In the genomic region with DNA sequence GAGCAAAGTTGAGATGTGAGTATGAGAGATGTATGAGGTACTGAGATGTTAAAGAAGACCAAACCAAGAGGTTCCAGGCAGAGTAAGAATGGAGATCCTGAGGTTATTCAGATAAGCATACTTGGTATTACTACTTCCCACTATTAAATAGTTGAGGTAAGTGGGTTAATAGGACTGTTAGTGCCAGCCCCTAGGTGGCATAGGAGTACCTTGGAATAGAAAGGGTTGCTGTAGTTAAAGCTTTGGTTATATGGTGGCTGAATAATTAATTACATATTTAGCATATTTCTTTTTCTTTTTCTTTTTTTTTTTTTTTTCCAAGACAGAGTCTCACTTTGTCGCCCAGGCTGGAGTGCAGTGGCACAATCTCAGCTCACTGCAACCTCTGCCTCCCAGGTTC, we compare ENCODE assay signal across 14 cellular contexts.
A peak's percentile ranks its signal among the peaks of the same experiment; 100 is the strongest.
DNase-seq lines count a peak whose midpoint lies in the region; FAIRE-seq and TF ChIP-seq lines count a peak whose summit lies in the region.
"Had no signal": no experiment of that assay in that cellular context is flagged by ENCODE, and none has a peak within 500 bp of the region (broad histone marks: within the 10 kb centered on the region; RNA-seq: fewer than 3 reads in every experiment).

No MANE protein-coding gene starts in this region.

- no peak for FAIRE-seq in H54 (lab: Jason Lieb, UNC)
- FAIRE-seq: GM12878 had no signal

- no peaks in the 10 kb centered on the region for H3K27me3 ChIP-seq in colonic mucosa
- H3K27me3 ChIP-seq: neutrophil had no signal

- H2AFZ ChIP-seq in OCI-LY7 (ENCODE audit: low read length): no peak overlapping the region

- H4K20me1 ChIP-seq in OCI-LY7 (ENCODE audit: insufficient read depth, low read length): no peaks in the 10 kb centered on the region

- DNase-seq in A172 (ENCODE audit: low spot score): peak; percentile 57
- peak; percentile 5 for DNase-seq in H54 (ENCODE audit: insufficient read length, low spot score)
- DNase-seq in OCI-LY7 (ENCODE audit: low spot score): no peak
- peak; percentile 51 for DNase-seq in choroid plexus epithelial cell (ENCODE audit: low read depth)
- DNase-seq in SK-N-DZ (ENCODE audit: low spot score): no peak
- no peak for DNase-seq in mesenteric fat pad (ENCODE audit: low spot score)
- DNase-seq in colonic mucosa: no peak
- DNase-seq in GDM1 (lab: John Stamatoyannopoulos, UW): no peak
- DNase-seq: activated CD8-positive, alpha-beta memory T cell treated with anti-CD3 and anti-CD28 coated beads, Interleukin-2, amount 50 U/mL, for 48 hours; aorta; CD4-positive, alpha-beta T cell; kidney glomerular epithelial cell had no signal

- no peak overlapping the region for H3K27ac ChIP-seq in OCI-LY7 (ENCODE audit: low read depth, low read length, poor library complexity, severe bottlenecking)
- H3K27ac ChIP-seq in colonic mucosa: no peak overlapping the region
- H3K27ac ChIP-seq: neutrophil had no signal

- no peak for TF ChIP-seq POLR2A in H54 (IDR thresholded peaks at IDR 0.05; ENCODE audit: low read depth, low read length)

- H3K4me3 ChIP-seq in OCI-LY7 (ENCODE audit: low read depth, low read length, poor library complexity, severe bottlenecking): no peak overlapping the region
- no peak overlapping the region for H3K4me3 ChIP-seq in choroid plexus epithelial cell (ENCODE audit: low read depth, low read length)
- H3K4me3 ChIP-seq in colonic mucosa: no peak overlapping the region
- H3K4me3 ChIP-seq: GM12878 had no signal

- no TSS peak for BruUV-seq in OCI-LY7 (replicated peaks; lab: Mats Ljungman, UMichigan)

- TF ChIP-seq CTCF in OCI-LY7 (conservative IDR thresholded peaks at IDR 0.05; ENCODE audit: low read length) (0 out of 2 replicates have a peak, but pooled peaks have one; percentile 18), choroid plexus epithelial cell (conservative IDR thresholded peaks at IDR 0.05; ENCODE audit: low read depth, low read length) (peak; percentile 48), colonic mucosa (IDR thresholded peaks at IDR 0.05) (no peak)

- POLR2A ChIA-PET in OCI-LY7 (lab: Charles Lee): no interaction called here

- no peaks in the 10 kb centered on the region for H3K9me2 ChIP-seq in OCI-LY7 (ENCODE audit: insufficient read depth, low read length)

- no peaks in the 10 kb centered on the region for H3K36me3 ChIP-seq in OCI-LY7 (ENCODE audit: insufficient read depth, low read length)
- no peaks in the 10 kb centered on the region for H3K36me3 ChIP-seq in colonic mucosa
- H3K36me3 ChIP-seq: neutrophil had no signal

- H3K4me1 ChIP-seq in OCI-LY7 (ENCODE audit: insufficient read depth, low read length, poor library complexity, severe bottlenecking) (no peaks in the 10 kb centered on the region), colonic mucosa (no peaks in the 10 kb centered on the region)

- H3K9me3 ChIP-seq in OCI-LY7 (ENCODE audit: low read length): 0 out of 2 replicates have a peak, but pooled peaks cover 3% of the 10 kb centered on the region
- no peaks in the 10 kb centered on the region for H3K9me3 ChIP-seq in colonic mucosa

- no peaks in the 10 kb centered on the region for H3K79me2 ChIP-seq in OCI-LY7 (ENCODE audit: insufficient read depth, low read depth, low read length)

- H3K4me2 ChIP-seq in OCI-LY7 (ENCODE audit: low read length): no peak overlapping the region

- CTCF ChIA-PET in OCI-LY7 (lab: Charles Lee; ENCODE audit: unreplicated experiment): no interaction called here

- intact Hi-C loops in OCI-LY7 (cut with micrococcal nuclease; ENCODE audit: unreplicated experiment): no loop called here
- intact Hi-C loops in colonic mucosa (cut with DNase I): no loop called here

- H3K9ac ChIP-seq in colonic mucosa (ENCODE audit: low read depth in 2 of 2, low read length in 2 of 2): no peak overlapping the region

Comparison
In these comparisons a context has a peak if more than half of its experiments do, and no peak if none do; other contexts are left out.
1. DNase-seq: peak in A172 (single experiment), H54 (single experiment) and choroid plexus epithelial cell (single experiment); none in OCI-LY7 (single experiment), SK-N-DZ (single experiment), mesenteric fat pad (single experiment), colonic mucosa (single experiment) and GDM1 (single experiment).